Comparison of ENCODE assay signal across 13 cellular contexts in genomic region chr6:89481695-89482094, GRCh38.
"Had no signal": no experiment of that assay in that cellular context is flagged by ENCODE, and none has a peak within 500 bp of the region (broad histone marks: within the 10 kb centered on the region; RNA-seq: fewer than 3 reads in every experiment).

No MANE protein-coding gene starts in this region.

- H3K9me3 ChIP-seq: psoas muscle, right lobe of liver had no signal

- H3K27me3 ChIP-seq: right lobe of liver had no signal

- DNase-seq: activated CD4-positive, alpha-beta T cell treated with anti-CD3 and anti-CD28 coated beads for 1 hour; activated CD4-positive, alpha-beta T cell treated with anti-CD3 and anti-CD28 coated beads, Interleukin-2, amount 50 U/mL, for 4 hours; activated naive CD4-positive, alpha-beta T cell treated with Interleukin-2 at 50 U/mL for 16 hours; activated naive CD8-positive, alpha-beta T cell treated with anti-CD3 and anti-CD28 coated beads, Interleukin-2, amount 50 U/mL, for 24 hours; hypothalamus; nephron progenitor cell; psoas muscle; right lobe of liver; T-helper 1 cell; T1000 had no signal

- ATAC-seq: activated naive CD8-positive, alpha-beta T cell treated with anti-CD3 and anti-CD28 coated beads, Interleukin-2, amount 50 U/mL, for 24 hours; activated T-helper 17 cell treated with anti-CD3 and anti-CD28 coated beads, Interleukin-2, amount 50 U/mL, for 72 hours; esophagus mucosa; psoas muscle; right lobe of liver had no signal

- H3K36me3 ChIP-seq: right lobe of liver had no signal

- H3K27ac ChIP-seq: psoas muscle, right lobe of liver had no signal

- H3K4me3 ChIP-seq: psoas muscle, right lobe of liver, smooth muscle cell had no signal

- H3K4me1 ChIP-seq: right lobe of liver had no signal
